Comparison of ENCODE assay signal across 8 cellular contexts in genomic region chr17:46253722-46254121, GRCh38. TPM values are rescaled to one million over a fixed set of nuclear protein-coding genes. Genes with fewer than 3 reads are reported as not detected.
A peak's percentile ranks its signal among the peaks of the same experiment; 100 is the strongest.
DNase-seq lines count a peak whose midpoint lies in the region; ATAC-seq and TF ChIP-seq lines count a peak whose summit lies in the region.
"Not testable (repeated sequence)": the region's sequence is repeated elsewhere in the genome, so short reads cannot be mapped to it uniquely, and the experiment has no call there.

No MANE protein-coding gene starts in this region.

- H3K4me3 Mint-ChIP-seq in activated CD4-positive, alpha-beta memory T cell treated with anti-CD3 and anti-CD28 coated beads for 36 hours, result not testable (repeated sequence)

- POLR2A ChIA-PET in Panc1 (lab: Charles Lee); activated CD4-positive, alpha-beta memory T cell treated with anti-CD3 and anti-CD28 coated beads for 36 hours (lab: Charles Lee): not testable (repeated sequence)

- dilution Hi-C loops in mammary epithelial cell (cut with HindIII; ENCODE audit: low sequenced_read_pairs), result not testable (repeated sequence)

- not testable (repeated sequence) for H4K20me1 ChIP-seq in mammary epithelial cell (ENCODE audit: insufficient read depth, low read length); hepatocyte (ENCODE audit: insufficient read depth, poor library complexity, severe bottlenecking)

- H3K4me2 ChIP-seq in mammary epithelial cell (ENCODE audit: insufficient read depth, low read depth, low read length); hepatocyte: not testable (repeated sequence)

- not testable (repeated sequence) for H3K27ac ChIP-seq in Panc1 (ENCODE audit: low read length); mammary epithelial cell (ENCODE audit: insufficient read depth, low read depth, low read length); hepatocyte; thyroid gland

- H3K79me2 ChIP-seq in mammary epithelial cell (ENCODE audit: insufficient read depth, low read length); hepatocyte: not testable (repeated sequence)

- CTCF ChIA-PET in Panc1 (lab: Charles Lee), result interaction anchor here (0.9 kb wide), 1 partner anchor 41 kb away, joined by 8 read pairs; no protein-coding TSS in a partner anchor
- CTCF ChIA-PET in activated CD4-positive, alpha-beta memory T cell treated with anti-CD3 and anti-CD28 coated beads for 36 hours (lab: Charles Lee), result interaction anchor here (1.2 kb wide), 1 partner anchor 661 kb away, joined by 4 read pairs; no protein-coding TSS in a partner anchor
- CTCF ChIA-PET in mammary epithelial cell (lab: Charles Lee; ENCODE audit: low non-redundant PET), result not testable (repeated sequence)

- H3K9me3 Mint-ChIP-seq in activated CD4-positive, alpha-beta memory T cell treated with anti-CD3 and anti-CD28 coated beads for 36 hours, result not testable (repeated sequence)

- ATAC-seq in Panc1, result peak; percentile 94

- not testable (repeated sequence) for H3K9me3 ChIP-seq in Panc1 (ENCODE audit: control insufficient read depth, insufficient read depth, low read depth, low read length); mammary epithelial cell (replicated peaks; ENCODE audit: insufficient read depth, low read length); hepatocyte (ENCODE audit: low read depth); thyroid gland

- H3K27me3 ChIP-seq in Panc1 (ENCODE audit: control insufficient read depth, insufficient read depth, low read length); mammary epithelial cell (ENCODE audit: insufficient read depth, low read length); hepatocyte; thyroid gland: not testable (repeated sequence)

- not testable (repeated sequence) for H3K27ac Mint-ChIP-seq in activated CD4-positive, alpha-beta memory T cell treated with anti-CD3 and anti-CD28 coated beads for 36 hours

- not testable (repeated sequence) for H3K27me3 Mint-ChIP-seq in activated CD4-positive, alpha-beta memory T cell treated with anti-CD3 and anti-CD28 coated beads for 36 hours

- BruUV-seq in Panc1 (replicated peaks; lab: Mats Ljungman, UMichigan); mammary epithelial cell (replicated peaks; lab: Mats Ljungman, UMichigan): not testable (repeated sequence)

- H3K4me3 ChIP-seq in Jurkat, Clone E6-1 (ENCODE audit: low read length); Panc1 (ENCODE audit: low read depth in 2 of 2, low read length in 2 of 2); mammary epithelial cell (replicated peaks in 1 of 3; ENCODE audit: insufficient read depth in 1 of 3, low read depth in 2 of 3, low read length in 3 of 3); hepatocyte; retinal pigment epithelial cell (ENCODE audit: low read length); thyroid gland (replicated peaks in 1 of 3): not testable (repeated sequence)

- 33% methylated on average over 1 of the region's 8 CpGs for WGBS in mammary epithelial cell (ENCODE audit: low coverage, missing lambda C conversion rate)
- WGBS in hepatocyte (ENCODE audit: low lambda C conversion rate, missing lambda C conversion rate), result 34% methylated on average over 6 of the region's 8 CpGs
- 37 to 50% methylated on average over 6 to 8 of the region's 8 CpGs for WGBS in thyroid gland, 2 donors

- H3K4me1 ChIP-seq in Panc1 (ENCODE audit: control insufficient read depth, insufficient read depth, low read length); mammary epithelial cell (ENCODE audit: insufficient read depth, low read length); hepatocyte (ENCODE audit: insufficient read depth); thyroid gland: not testable (repeated sequence)

- not testable (repeated sequence) for H2AFZ ChIP-seq in mammary epithelial cell (ENCODE audit: low read depth, low read length); hepatocyte

- DNase-seq in EH (ENCODE audit: low read depth) (peak; percentile 75), Panc1 (ENCODE audit: low read depth, low spot score) (peak; percentile 53), hepatocyte (ENCODE audit: low spot score) (peak; percentile 65), thyroid gland (peak; percentile 23 to 35)
- DNase-seq in Jurkat, Clone E6-1 (ENCODE audit: low read depth, low spot score), result peak; percentile 58
- peak; percentile 93 for DNase-seq in activated CD4-positive, alpha-beta memory T cell treated with anti-CD3 and anti-CD28 coated beads for 36 hours
- DNase-seq in mammary epithelial cell; retinal pigment epithelial cell (ENCODE audit: low read depth): not testable (repeated sequence)

- not testable (repeated sequence) for TF ChIP-seq POLR2A in thyroid gland (IDR thresholded peaks at IDR 0.05)

- in situ Hi-C loops in Panc1 (cut with HindIII; ENCODE audit: low pct_unique_long_range_greater_than_20kb, low sequenced_read_pairs), result not testable (repeated sequence)
- in situ Hi-C loops in mammary epithelial cell (cut with MboI; ENCODE audit: low sequenced_read_pairs in 2 of 2), result loop anchor here in 1 of 2 donors (25.0 kb wide), 1 partner anchor 666 kb away; no protein-coding TSS in a partner anchor

- TF ChIP-seq CTCF in Panc1 (IDR thresholded peaks at IDR 0.05) (peak; percentile 42), mammary epithelial cell (conservative IDR thresholded peaks at IDR 0.05 in 1 of 2, IDR thresholded peaks at IDR 0.05 in 1 of 2; ENCODE audit: extremely low read depth in 1 of 2, insufficient read depth in 1 of 2, low read depth in 1 of 2, low read length in 2 of 2) (peak; percentile 39 to 58), hepatocyte (IDR thresholded peaks at IDR 0.05; ENCODE audit: poor library complexity) (peak; percentile 43), retinal pigment epithelial cell (conservative IDR thresholded peaks at IDR 0.05; ENCODE audit: low read depth, low read length) (peak; percentile 60), thyroid gland (IDR thresholded peaks at IDR 0.05) (peak in 3 of 6 experiments; percentile 35 to 55 (median 38))

- not testable (repeated sequence) for H3K9ac ChIP-seq in mammary epithelial cell (ENCODE audit: insufficient read depth, low read length)

- not testable (repeated sequence) for H3K36me3 Mint-ChIP-seq in activated CD4-positive, alpha-beta memory T cell treated with anti-CD3 and anti-CD28 coated beads for 36 hours

- intact Hi-C loops in Panc1 (cut with micrococcal nuclease; ENCODE audit: unreplicated experiment); mammary epithelial cell (cut with micrococcal nuclease); thyroid gland (cut with DNase I): not testable (repeated sequence)
- intact Hi-C loops in activated CD4-positive, alpha-beta memory T cell treated with anti-CD3 and anti-CD28 coated beads for 36 hours (cut with micrococcal nuclease), result loop anchor here (5.0 kb wide), 1 partner anchor 661 kb away; no protein-coding TSS in a partner anchor

- H3K4me1 Mint-ChIP-seq in activated CD4-positive, alpha-beta memory T cell treated with anti-CD3 and anti-CD28 coated beads for 36 hours (ENCODE audit: low read depth), result not testable (repeated sequence)

- not testable (repeated sequence) for H3K36me3 ChIP-seq in Panc1 (ENCODE audit: control insufficient read depth, insufficient read depth, low read length); mammary epithelial cell (ENCODE audit: insufficient read depth, low read length); hepatocyte (replicated peaks; ENCODE audit: insufficient read depth, low read depth); thyroid gland

- not testable (repeated sequence) for H3K9me2 ChIP-seq in hepatocyte (replicated peaks; ENCODE audit: insufficient read depth)

RNA-seq across cellular contexts. Expression of gene LRRC37A, which starts 41.2 kb away (rescaled TPM):
- polyA plus RNA-seq in Jurkat, Clone E6-1 (2012; ENCODE audit: insufficient read depth, insufficient read length), result 0.50 TPM
- total RNA-seq in Panc1 (2021; ENCODE audit: unreplicated experiment), result 2.7 TPM
- 1.7 TPM for polyA plus RNA-seq in Panc1 (2012; ENCODE audit: insufficient read length)
- 1 to 10 TPM; 2.0 to 4.1 TPM for total RNA-seq in activated CD4-positive, alpha-beta memory T cell treated with anti-CD3 and anti-CD28 coated beads for 36 hours
- 1 to 10 TPM; 1.7 to 3.0 TPM for total RNA-seq in mammary epithelial cell
- polyA plus RNA-seq in mammary epithelial cell, result 0.35 TPM
- polyA minus RNA-seq in mammary epithelial cell, result not detected
- 1.4 and 1.9 TPM in 2 replicates for total RNA-seq in hepatocyte
- 1.2 and 1.3 TPM in 2 replicates for polyA plus RNA-seq in hepatocyte
- 1 to 10 TPM; 1.2 to 2.7 (median 2.4) TPM for total RNA-seq in thyroid gland
